In genomic region chrY:8121826-8122225, GRCh38 we compare ENCODE assay signal across 24 cellular contexts.
A peak's percentile ranks its signal among the peaks of the same experiment; 100 is the strongest.
DNase-seq lines count a peak whose midpoint lies in the region; ATAC-seq, FAIRE-seq and TF ChIP-seq lines count a peak whose summit lies in the region.
"Had no signal": no experiment of that assay in that cellular context is flagged by ENCODE, and none has a peak within 500 bp of the region (broad histone marks: within the 10 kb centered on the region; RNA-seq: fewer than 3 reads in every experiment).

No MANE protein-coding gene starts in this region.

- H3K4me3 Mint-ChIP-seq in GM23338: no peak overlapping the region
- H3K4me3 Mint-ChIP-seq: CD4-positive, CD25-positive, alpha-beta regulatory T cell; H9 had no signal

- H3F3A ChIP-seq in GM23338 (replicated peaks; ENCODE audit: low read depth) (no peaks in the 10 kb centered on the region), SK-N-SH (replicated peaks; ENCODE audit: insufficient read depth) (no peaks in the 10 kb centered on the region)

- H2AFZ ChIP-seq in GM23338 (no peak overlapping the region), SK-N-SH (ENCODE audit: low read depth) (no peak overlapping the region)

- H4K20me1 ChIP-seq in GM23338 (replicated peaks; ENCODE audit: insufficient read depth) (no peaks in the 10 kb centered on the region), SK-N-SH (ENCODE audit: insufficient read depth) (no peaks in the 10 kb centered on the region)

- H3K9ac ChIP-seq in SK-N-SH: no peak overlapping the region

- H3K4me1 Mint-ChIP-seq in GM23338: peaks cover 10% of the 10 kb centered on the region
- H3K4me1 Mint-ChIP-seq: CD4-positive, CD25-positive, alpha-beta regulatory T cell; H9 had no signal

- H3K4me1 ChIP-seq in GM23338 (ENCODE audit: insufficient read depth) (no peaks in the 10 kb centered on the region), small intestine (ENCODE audit: control insufficient read depth in 2 of 2, insufficient read depth in 1 of 2, low read depth in 1 of 2, low read length in 1 of 2) (no peaks in the 10 kb centered on the region), SK-N-SH (ENCODE audit: control insufficient read depth in 1 of 2, insufficient read depth in 2 of 2, low read depth in 1 of 2, low read length in 1 of 2) (no peaks in the 10 kb centered on the region)
- H3K4me1 ChIP-seq: Peyer's patch had no signal

- H3K27ac Mint-ChIP-seq in GM23338: peak overlapping the region; percentile 12; the same call in 1 of the 2 replicates
- H3K27ac Mint-ChIP-seq: CD4-positive, CD25-positive, alpha-beta regulatory T cell; H9 had no signal

- H3K9me3 ChIP-seq in small intestine (ENCODE audit: control insufficient read depth, low read depth) (no peaks in the 10 kb centered on the region), SK-N-SH (no peaks in the 10 kb centered on the region)
- H3K9me3 ChIP-seq: MG63, Peyer's patch had no signal

- H3K79me2 ChIP-seq in GM23338 (replicated peaks; ENCODE audit: insufficient read depth): no peaks in the 10 kb centered on the region
- H3K79me2 ChIP-seq in SK-N-SH (ENCODE audit: insufficient read depth): no peaks in the 10 kb centered on the region

- H3K4me3 ChIP-seq in GM23338: no peak overlapping the region
- no peak overlapping the region for H3K4me3 ChIP-seq in fibroblast of pulmonary artery (replicated peaks; ENCODE audit: low read depth, low read length)
- no peak overlapping the region for H3K4me3 ChIP-seq in small intestine (ENCODE audit: low read depth in 1 of 2, low read length in 2 of 2)
- no peak overlapping the region for H3K4me3 ChIP-seq in SK-N-SH (ENCODE audit: low read depth in 2 of 2, low read length in 1 of 2)
- H3K4me3 ChIP-seq: MG63, Peyer's patch, SK-N-MC had no signal

- H3K9me2 ChIP-seq in GM23338 (ENCODE audit: insufficient read depth) (no peaks in the 10 kb centered on the region), SK-N-SH (no peaks in the 10 kb centered on the region)

- H3K36me3 ChIP-seq in GM23338 (ENCODE audit: insufficient read depth): no peaks in the 10 kb centered on the region
- no peaks in the 10 kb centered on the region for H3K36me3 ChIP-seq in small intestine (ENCODE audit: control insufficient read depth in 2 of 2, insufficient read depth in 2 of 2, low read length in 2 of 2)
- H3K36me3 ChIP-seq in SK-N-SH (replicated peaks in 1 of 2; ENCODE audit: control insufficient read depth in 1 of 2, insufficient read depth in 2 of 2, low read length in 1 of 2): no peaks in the 10 kb centered on the region
- H3K36me3 ChIP-seq: MG63, Peyer's patch had no signal

- H3K4me2 ChIP-seq in GM23338 (no peak overlapping the region), SK-N-SH (no peak overlapping the region)

- WGBS in small intestine, 3 donors: 5 to 48% methylated on average over 1 of the region's 1 CpG; no CpG with 5 or more reads in 1 of the 3 donors
- no CpG with 5 or more reads among the region's 1 CpG for WGBS in SK-N-SH (ENCODE audit: low lambda C conversion rate)

- CTCF ChIA-PET in SK-N-SH (lab: Yijun Ruan, JAX): no interaction called here

- no peaks in the 10 kb centered on the region for H3K27me3 ChIP-seq in GM23338 (ENCODE audit: insufficient read depth)
- H3K27me3 ChIP-seq in small intestine (ENCODE audit: control insufficient read depth in 2 of 2, insufficient read depth in 2 of 2, low read length in 2 of 2): no peaks in the 10 kb centered on the region
- H3K27me3 ChIP-seq in SK-N-SH (ENCODE audit: insufficient read depth): no peaks in the 10 kb centered on the region
- H3K27me3 ChIP-seq: MG63, Peyer's patch had no signal

- DNase-seq in GM23338 (ENCODE audit: low spot score) (peak; percentile 29), RCC 7860 (ENCODE audit: low spot score) (peak; percentile 46), fibroblast of pulmonary artery (ENCODE audit: low read depth) (peak; percentile 22), small intestine (peak; percentile 31), putamen (ENCODE audit: low spot score) (no peak), SK-N-SH (no peak), 8988T (no peak)
- DNase-seq: CD4-positive, CD25-positive, alpha-beta regulatory T cell; COR-L47; DMS 273 treated with DMSO at 0.1 percent for 48 hours; DMS79 treated with DMSO at 0.1 percent for 48 hours; H9; Kasumi-1; MG63; NCI-H1048; NCI-H1436; NCI-H1930; NCI-H345; NCI-H524; NCI-H774; NK-92 treated with Interleukin-12 subunit alpha and Interleukin-12 subunit beta, amount 100 ng/mL, for 24 hours; Peyer's patch; SHP77 had no signal

- FAIRE-seq in RCC 7860 (lab: Jason Lieb, UNC) (peak; percentile 83), small intestine (lab: Jason Lieb, UNC) (no peak)

- no peak; the same call in 2 of the 3 replicates for ATAC-seq in GM23338

- POLR2A ChIA-PET in SK-N-SH (lab: Yijun Ruan, JAX): no interaction called here

- no peak for TF ChIP-seq RAD21 in SK-N-SH (IDR thresholded peaks at IDR 0.05; ENCODE audit: low read length)

- no peak for TF ChIP-seq EP300 in SK-N-SH (IDR thresholded peaks at IDR 0.05; ENCODE audit: borderline replicate concordance in 1 of 2, low read depth in 1 of 2, low read length in 1 of 2)

- H3K27me3 Mint-ChIP-seq in GM23338 (ENCODE audit: insufficient read depth, low read depth, poor library complexity): no peaks in the 10 kb centered on the region
- H3K27me3 Mint-ChIP-seq: CD4-positive, CD25-positive, alpha-beta regulatory T cell had no signal

- H3K27ac ChIP-seq in GM23338 (ENCODE audit: low read depth) (no peak overlapping the region), small intestine (ENCODE audit: low read depth in 1 of 2, low read length in 1 of 2) (no peak overlapping the region), SK-N-SH (ENCODE audit: low read depth in 2 of 2, low read length in 1 of 2) (no peak overlapping the region)
- H3K27ac ChIP-seq: Peyer's patch, SK-N-MC had no signal

- TF ChIP-seq CTCF in GM23338 (conservative IDR thresholded peaks at IDR 0.05; ENCODE audit: low read depth in 2 of 2): no peak
- no peak for TF ChIP-seq CTCF in fibroblast of pulmonary artery (IDR thresholded peaks at IDR 0.05; ENCODE audit: low read length, missing control alignments)
- TF ChIP-seq CTCF in SK-N-SH (IDR thresholded peaks at IDR 0.05): no peak

- H3K36me3 Mint-ChIP-seq in GM23338 (ENCODE audit: low read depth): no peaks in the 10 kb centered on the region
- H3K36me3 Mint-ChIP-seq: CD4-positive, CD25-positive, alpha-beta regulatory T cell had no signal

- H3K9me3 Mint-ChIP-seq in GM23338: no peaks in the 10 kb centered on the region; the same call in 2 of the 3 replicates
- H3K9me3 Mint-ChIP-seq: CD4-positive, CD25-positive, alpha-beta regulatory T cell; H9 had no signal

TF ChIP-seq in GM23338, 12 proteins besides CTCF, POLR2A, EP300 and RAD21 (continues in another document):
- TF ChIP-seq EZH2phosphoT487 (IDR thresholded peaks at IDR 0.05; ENCODE audit: unreplicated experiment) (no peak), JUNB (IDR thresholded peaks at IDR 0.05; ENCODE audit: unreplicated experiment) (no peak), REST (IDR thresholded peaks at IDR 0.05; ENCODE audit: unreplicated experiment) (no peak)

TF ChIP-seq in SK-N-SH, 30 proteins besides CTCF, POLR2A, EP300 and RAD21 (continues in another document):
- TF ChIP-seq, protein P1, sequence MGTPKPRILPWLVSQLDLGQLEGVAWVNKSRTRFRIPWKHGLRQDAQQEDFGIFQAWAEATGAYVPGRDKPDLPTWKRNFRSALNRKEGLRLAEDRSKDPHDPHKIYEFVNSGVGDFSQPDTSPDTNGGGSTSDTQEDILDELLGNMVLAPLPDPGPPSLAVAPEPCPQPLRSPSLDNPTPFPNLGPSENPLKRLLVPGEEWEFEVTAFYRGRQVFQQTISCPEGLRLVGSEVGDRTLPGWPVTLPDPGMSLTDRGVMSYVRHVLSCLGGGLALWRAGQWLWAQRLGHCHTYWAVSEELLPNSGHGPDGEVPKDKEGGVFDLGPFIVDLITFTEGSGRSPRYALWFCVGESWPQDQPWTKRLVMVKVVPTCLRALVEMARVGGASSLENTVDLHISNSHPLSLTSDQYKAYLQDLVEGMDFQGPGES (IDR thresholded peaks at IDR 0.05; ENCODE audit: low read depth, low read length): no peak
- TF ChIP-seq EZH2phosphoT487 (IDR thresholded peaks at IDR 0.05; ENCODE audit: borderline replicate concordance, low read depth) (no peak), FOXJ3 (CRISPR knock-in tag; IDR thresholded peaks at IDR 0.05) (no peak), FOSL2 (IDR thresholded peaks at IDR 0.05; ENCODE audit: borderline replicate concordance, low read depth) (no peak), ZBTB33 (IDR thresholded peaks at IDR 0.05; ENCODE audit: borderline replicate concordance, low read depth) (no peak), ELF1 (IDR thresholded peaks at IDR 0.05) (no peak), NFIC (IDR thresholded peaks at IDR 0.05; ENCODE audit: borderline replicate concordance) (no peak), MEF2A (IDR thresholded peaks at IDR 0.05; ENCODE audit: borderline replicate concordance, low read depth) (no peak), RXRA (IDR thresholded peaks at IDR 0.05; ENCODE audit: borderline replicate concordance, low read depth) (no peak), NRF1 (IDR thresholded peaks at IDR 0.05; ENCODE audit: low read depth, low read length) (no peak), RFX5 (IDR thresholded peaks at IDR 0.05; ENCODE audit: low read length) (no peak), POLR2AphosphoS5 (IDR thresholded peaks at IDR 0.05; ENCODE audit: low read depth, low read length) (no peak), CHD2 (IDR thresholded peaks at IDR 0.05; ENCODE audit: low read length, partially characterized antibody) (no peak), SMC3 (IDR thresholded peaks at IDR 0.05; ENCODE audit: low read depth, low read length) (no peak), MAX (IDR thresholded peaks at IDR 0.05; ENCODE audit: low read depth) (no peak)

Comparison
In these comparisons a context has a peak if more than half of its experiments do, and no peak if none do; other contexts are left out.
1. DNase-seq: peak in GM23338 (single experiment), RCC 7860 (single experiment), fibroblast of pulmonary artery (single experiment) and small intestine (single experiment); none in putamen (single experiment), SK-N-SH (single experiment) and 8988T (single experiment).